In genomic region chr6:156599977-156600647, GRCh38 we compare ENCODE assay signal across 1 cellular context.
TF ChIP-seq lines count a peak whose summit lies in the region.

No MANE protein-coding gene starts in this region.

TF ChIP-seq in H1, 55 proteins besides CTCF, POLR2A, EP300 and RAD21:
- TF ChIP-seq CREB1 (IDR thresholded peaks at IDR 0.05) = no peak
- no peak for TF ChIP-seq JUND (IDR thresholded peaks at IDR 0.05; ENCODE audit: low read length)
- TF ChIP-seq NANOG (IDR thresholded peaks at IDR 0.05; ENCODE audit: insufficient read depth, low read depth, low read length, poor library complexity, severe bottlenecking) = no peak
- TF ChIP-seq POU5F1 (IDR thresholded peaks at IDR 0.05; ENCODE audit: low read depth, low read length) = no peak
- no peak for TF ChIP-seq KDM4A (IDR thresholded peaks at IDR 0.05; ENCODE audit: low read depth, low read length, severe bottlenecking)
- no peak for TF ChIP-seq SIX5 (IDR thresholded peaks at IDR 0.05; ENCODE audit: low read depth, low read length)
- TF ChIP-seq HDAC2 (IDR thresholded peaks at IDR 0.05; ENCODE audit: borderline replicate concordance in 1 of 2, low read depth in 2 of 2, low read length in 2 of 2) = no peak
- TF ChIP-seq RXRA (IDR thresholded peaks at IDR 0.05; ENCODE audit: insufficient read depth, low read depth, low read length) = no peak
- TF ChIP-seq POLR2AphosphoS5 (IDR thresholded peaks at IDR 0.05; ENCODE audit: low read depth, low read length) = no peak
- no peak for TF ChIP-seq ASH2L (IDR thresholded peaks at IDR 0.05; ENCODE audit: low read length)
- no peak for TF ChIP-seq RBBP5 (IDR thresholded peaks at IDR 0.05; ENCODE audit: borderline replicate concordance, low read depth, low read length)
- no peak for TF ChIP-seq SUZ12 (IDR thresholded peaks at IDR 0.05; ENCODE audit: low read length)
- no peak for TF ChIP-seq TEAD4 (IDR thresholded peaks at IDR 0.05; ENCODE audit: low read depth, low read length)
- TF ChIP-seq SP4 (IDR thresholded peaks at IDR 0.05; ENCODE audit: low read length) = no peak
- no peak for TF ChIP-seq EZH2 (IDR thresholded peaks at IDR 0.05; ENCODE audit: low read depth, low read length, severe bottlenecking)
- TF ChIP-seq CEBPB (IDR thresholded peaks at IDR 0.05; ENCODE audit: low read depth, low read length) = no peak
- no peak for TF ChIP-seq NRF1 (IDR thresholded peaks at IDR 0.05; ENCODE audit: low read depth, low read length)
- no peak for TF ChIP-seq BRCA1 (IDR thresholded peaks at IDR 0.05; ENCODE audit: low read depth, low read length)
- TF ChIP-seq KDM5A (IDR thresholded peaks at IDR 0.05; ENCODE audit: low read length) = no peak
